2 cellular contexts compared by ENCODE assay signal in genomic region chr1:21781971-21782867, GRCh38.
TF ChIP-seq lines count a peak whose summit lies in the region.

No MANE protein-coding gene starts in this region.

TF ChIP-seq in GM23338, 12 proteins besides CTCF, POLR2A, EP300 and RAD21:
- no peak for TF ChIP-seq STAT1 (IDR thresholded peaks at IDR 0.05; ENCODE audit: unreplicated experiment)
- peak; percentile 72; the same call in 1 of the 2 replicates for TF ChIP-seq CREB1 (CRISPR knock-in tag; IDR thresholded peaks at IDR 0.05; ENCODE audit: low read depth)
TF ChIP-seq in GM23338: peak in this region for 1.

TF ChIP-seq in K562, 482 proteins besides CTCF, POLR2A, EP300 and RAD21 (continues in another document):
- TF ChIP-seq ETV5 (CRISPR knock-in tag; IDR thresholded peaks at IDR 0.05; ENCODE audit: low read depth) (no peak; the same call in 1 of the 2 replicates), BACH1 (tag; IDR thresholded peaks at IDR 0.05) (0 out of 2 replicates have a peak, but pooled peaks have one; percentile 54), RBBP5 (IDR thresholded peaks at IDR 0.05; ENCODE audit: borderline replicate concordance, insufficient read depth, low read length, poor library complexity, severe bottlenecking) (no peak), ZNF395 (CRISPR knock-in tag; IDR thresholded peaks at IDR 0.05) (no peak; the same call in none of the 2 replicates), PML (IDR thresholded peaks at IDR 0.05; ENCODE audit: low read length) (no peak), THRB (CRISPR knock-in tag; conservative IDR thresholded peaks at IDR 0.05) (no peak), ARHGAP35 (IDR thresholded peaks at IDR 0.05; ENCODE audit: partially characterized antibody) (no peak), CREM (IDR thresholded peaks at IDR 0.05; ENCODE audit: low read depth) (peak; percentile 82), KDM2B (CRISPR knock-in tag; IDR thresholded peaks at IDR 0.05) (peak; percentile 72; the same call in 1 of the 2 replicates), MXD1 (CRISPR knock-in tag; IDR thresholded peaks at IDR 0.05; ENCODE audit: borderline replicate concordance, poor library complexity, severe bottlenecking) (no peak), ZC3H4 (CRISPR knock-in tag; IDR thresholded peaks at IDR 0.05; ENCODE audit: borderline replicate concordance) (no peak), ZFX (CRISPR knock-in tag; IDR thresholded peaks at IDR 0.05) (no peak), SMARCC2 (IDR thresholded peaks at IDR 0.05; ENCODE audit: low read depth) (no peak), NCOA4 (IDR thresholded peaks at IDR 0.05; ENCODE audit: partially characterized antibody) (no peak), MEF2A (IDR thresholded peaks at IDR 0.05; ENCODE audit: control insufficient read depth, low read depth, low read length) (no peak), JUND (IDR thresholded peaks at IDR 0.05; ENCODE audit: borderline replicate concordance, low read depth, low read length) (no peak), JUND (tag; IDR thresholded peaks at IDR 0.05; ENCODE audit: borderline replicate concordance, low read depth, low read length) (peak; percentile 46; the same call in 1 of the 3 replicates), MECOM (CRISPR knock-in tag; IDR thresholded peaks at IDR 0.05) (0 out of 2 replicates have a peak, but pooled peaks have one; percentile 18), FOXK1 (CRISPR knock-in tag; IDR thresholded peaks at IDR 0.05; ENCODE audit: borderline replicate concordance) (peak; percentile 76; the same call in 1 of the 2 replicates), RERE (CRISPR knock-in tag; IDR thresholded peaks at IDR 0.05; ENCODE audit: borderline replicate concordance) (peak; percentile 94; the same call in 1 of the 2 replicates), SRSF1 (IDR thresholded peaks at IDR 0.05; ENCODE audit: low read depth, low read length) (no peak), CEBPG (CRISPR knock-in tag; IDR thresholded peaks at IDR 0.05) (peak; percentile 25; the same call in 1 of the 2 replicates), CEBPG (tag; conservative IDR thresholded peaks at IDR 0.05 in 1 of 2, IDR thresholded peaks at IDR 0.05 in 1 of 2) (no peak), PTRF (tag; IDR thresholded peaks at IDR 0.05) (no peak), CCNT2 (IDR thresholded peaks at IDR 0.05; ENCODE audit: borderline replicate concordance, extremely low read depth, insufficient read length, low read depth, low read length) (no peak), BDP1 (IDR thresholded peaks at IDR 0.05; ENCODE audit: insufficient read depth, insufficient read length) (no peak), ZNF282 (CRISPR knock-in tag; IDR thresholded peaks at IDR 0.05) (no peak), SMARCE1 (IDR thresholded peaks at IDR 0.05) (0 out of 2 replicates have a peak, but pooled peaks have one; percentile 65), GTF3C2 (IDR thresholded peaks at IDR 0.05; ENCODE audit: borderline replicate concordance, extremely low read depth, insufficient read length) (no peak), BRCA1 (IDR thresholded peaks at IDR 0.05) (no peak), BRCA1 (CRISPR knock-in tag; IDR thresholded peaks at IDR 0.05) (0 out of 2 replicates have a peak, but pooled peaks have one; percentile 69)
- TF ChIP-seq, protein P1, sequence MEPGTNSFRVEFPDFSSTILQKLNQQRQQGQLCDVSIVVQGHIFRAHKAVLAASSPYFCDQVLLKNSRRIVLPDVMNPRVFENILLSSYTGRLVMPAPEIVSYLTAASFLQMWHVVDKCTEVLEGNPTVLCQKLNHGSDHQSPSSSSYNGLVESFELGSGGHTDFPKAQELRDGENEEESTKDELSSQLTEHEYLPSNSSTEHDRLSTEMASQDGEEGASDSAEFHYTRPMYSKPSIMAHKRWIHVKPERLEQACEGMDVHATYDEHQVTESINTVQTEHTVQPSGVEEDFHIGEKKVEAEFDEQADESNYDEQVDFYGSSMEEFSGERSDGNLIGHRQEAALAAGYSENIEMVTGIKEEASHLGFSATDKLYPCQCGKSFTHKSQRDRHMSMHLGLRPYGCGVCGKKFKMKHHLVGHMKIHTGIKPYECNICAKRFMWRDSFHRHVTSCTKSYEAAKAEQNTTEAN (CRISPR knock-in tag; IDR thresholded peaks at IDR 0.05) = peak; percentile 6; the same call in 1 of the 2 replicates
- TF ChIP-seq, protein P2, sequence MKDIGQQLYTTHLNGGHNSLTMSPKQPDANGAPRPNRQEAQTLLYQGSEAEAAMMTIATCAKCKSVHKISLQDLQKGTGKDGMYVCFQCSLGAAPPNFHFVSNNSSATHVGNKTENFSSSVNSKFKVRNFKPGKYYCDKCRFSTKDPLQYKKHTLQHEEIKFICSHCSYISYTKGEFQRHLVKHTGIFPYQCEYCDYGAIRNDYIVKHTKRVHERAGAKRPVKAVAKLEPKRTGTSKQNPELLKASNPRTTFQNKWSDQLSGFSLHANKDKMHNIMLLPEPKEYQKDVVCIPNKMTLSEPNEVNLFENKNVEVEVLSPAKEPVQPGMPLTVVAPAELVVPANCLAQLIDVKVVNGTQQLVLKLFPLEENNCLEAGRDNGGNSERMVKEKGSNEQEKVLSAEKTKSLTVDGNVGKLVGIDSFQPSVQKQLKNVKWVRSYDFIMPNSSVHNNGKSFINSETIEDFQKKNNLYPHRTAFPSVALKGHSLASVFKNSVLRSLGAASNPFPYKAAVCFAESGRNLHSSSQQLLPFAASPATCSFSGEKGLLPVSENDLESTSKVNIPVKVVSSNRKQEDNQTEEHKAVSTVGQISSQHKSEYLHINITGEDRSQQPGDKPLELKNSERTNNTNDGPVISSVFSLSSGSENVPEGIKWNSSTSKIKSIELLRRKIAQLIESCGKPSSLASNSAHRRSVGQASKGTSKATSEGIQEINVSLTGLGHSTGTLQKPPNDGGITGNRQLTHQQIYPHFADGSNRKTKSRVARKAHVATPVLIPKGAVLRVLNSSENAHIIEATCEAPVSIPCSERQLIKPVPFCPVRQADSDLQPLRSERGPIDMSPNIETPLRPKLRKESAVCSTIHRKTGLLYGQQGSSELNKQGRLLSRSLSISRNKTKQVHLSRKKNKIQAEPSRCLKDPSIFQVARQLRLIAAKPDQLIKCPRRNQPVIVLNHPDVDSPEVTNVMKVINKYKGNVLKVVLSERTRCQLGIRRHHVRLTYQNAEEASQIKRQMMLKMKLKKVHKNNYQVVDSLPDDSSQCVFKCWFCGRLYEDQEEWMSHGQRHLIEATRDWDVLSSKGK (CRISPR knock-in tag; IDR thresholded peaks at IDR 0.05) = no peak
- TF ChIP-seq, protein P3, sequence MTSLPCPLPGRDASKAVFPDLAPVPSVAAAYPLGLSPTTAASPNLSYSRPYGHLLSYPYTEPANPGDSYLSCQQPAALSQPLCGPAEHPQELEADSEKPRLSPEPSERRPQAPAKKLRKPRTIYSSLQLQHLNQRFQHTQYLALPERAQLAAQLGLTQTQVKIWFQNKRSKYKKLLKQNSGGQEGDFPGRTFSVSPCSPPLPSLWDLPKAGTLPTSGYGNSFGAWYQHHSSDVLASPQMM (CRISPR knock-in tag; IDR thresholded peaks at IDR 0.05) = no peak
- TF ChIP-seq, protein P4, sequence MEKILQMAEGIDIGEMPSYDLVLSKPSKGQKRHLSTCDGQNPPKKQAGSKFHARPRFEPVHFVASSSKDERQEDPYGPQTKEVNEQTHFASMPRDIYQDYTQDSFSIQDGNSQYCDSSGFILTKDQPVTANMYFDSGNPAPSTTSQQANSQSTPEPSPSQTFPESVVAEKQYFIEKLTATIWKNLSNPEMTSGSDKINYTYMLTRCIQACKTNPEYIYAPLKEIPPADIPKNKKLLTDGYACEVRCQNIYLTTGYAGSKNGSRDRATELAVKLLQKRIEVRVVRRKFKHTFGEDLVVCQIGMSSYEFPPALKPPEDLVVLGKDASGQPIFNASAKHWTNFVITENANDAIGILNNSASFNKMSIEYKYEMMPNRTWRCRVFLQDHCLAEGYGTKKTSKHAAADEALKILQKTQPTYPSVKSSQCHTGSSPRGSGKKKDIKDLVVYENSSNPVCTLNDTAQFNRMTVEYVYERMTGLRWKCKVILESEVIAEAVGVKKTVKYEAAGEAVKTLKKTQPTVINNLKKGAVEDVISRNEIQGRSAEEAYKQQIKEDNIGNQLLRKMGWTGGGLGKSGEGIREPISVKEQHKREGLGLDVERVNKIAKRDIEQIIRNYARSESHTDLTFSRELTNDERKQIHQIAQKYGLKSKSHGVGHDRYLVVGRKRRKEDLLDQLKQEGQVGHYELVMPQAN (IDR thresholded peaks at IDR 0.05; ENCODE audit: borderline replicate concordance) = peak; percentile 78
